In genomic region chrX:153600032-153600373, GRCh38 we compare ENCODE assay signal across 1 cellular context.
TF ChIP-seq lines count a peak whose summit lies in the region.

No MANE protein-coding gene starts in this region.

TF ChIP-seq in IMR-90, 13 proteins besides CTCF, POLR2A, EP300 and RAD21 (continued from another document):
- TF ChIP-seq SMC3 (IDR thresholded peaks at IDR 0.05; ENCODE audit: low read depth, low read length), result no peak
- TF ChIP-seq RFX5 (IDR thresholded peaks at IDR 0.05; ENCODE audit: low read depth, low read length), result no peak
- TF ChIP-seq ELK1 (IDR thresholded peaks at IDR 0.05; ENCODE audit: borderline replicate concordance, low read depth, low read length), result no peak
- no peak for TF ChIP-seq MXI1 (IDR thresholded peaks at IDR 0.05; ENCODE audit: borderline replicate concordance, low read depth, low read length)
- TF ChIP-seq CHD1 (IDR thresholded peaks at IDR 0.05; ENCODE audit: low read depth, low read length), result no peak
- TF ChIP-seq MAFK (IDR thresholded peaks at IDR 0.05; ENCODE audit: low read depth, low read length), result no peak
- TF ChIP-seq BHLHE40 (IDR thresholded peaks at IDR 0.05; ENCODE audit: low read depth, low read length), result no peak
- no peak for TF ChIP-seq USF2 (IDR thresholded peaks at IDR 0.05; ENCODE audit: low read depth, low read length)
- TF ChIP-seq CEBPB (IDR thresholded peaks at IDR 0.05; ENCODE audit: low read depth, low read length), result no peak
- no peak for TF ChIP-seq RCOR1 (IDR thresholded peaks at IDR 0.05; ENCODE audit: insufficient replicate concordance, low read length)
